Comparison of ENCODE assay signal across 7 cellular contexts in the genomic region with DNA sequence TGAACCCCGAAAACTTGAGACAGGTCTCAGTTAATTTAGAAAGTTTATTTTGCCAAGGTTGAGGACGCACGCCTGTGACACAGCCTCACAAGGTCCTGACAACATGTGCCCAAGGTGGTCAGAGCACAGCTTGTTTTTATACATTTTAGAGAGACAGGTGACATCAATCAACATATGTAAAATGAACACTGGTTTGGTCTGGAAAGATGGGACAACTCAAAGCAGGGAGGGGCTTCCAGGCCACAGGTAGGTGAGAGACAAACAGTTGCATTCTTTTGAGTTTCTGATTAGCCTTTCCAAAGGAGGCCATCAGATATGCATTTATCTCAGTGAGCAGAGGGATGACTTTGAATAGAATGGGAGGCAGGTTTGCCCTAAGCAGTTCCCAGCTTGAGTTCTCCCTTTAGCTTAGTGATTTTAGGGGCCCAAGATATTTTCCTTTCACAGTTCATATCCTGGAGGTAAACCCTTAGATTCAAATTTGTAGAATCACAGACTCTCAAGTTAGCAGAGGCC.
A peak's percentile ranks its signal among the peaks of the same experiment; 100 is the strongest.
DNase-seq lines count a peak whose midpoint lies in the region; TF ChIP-seq lines count a peak whose summit lies in the region.
"Not testable (repeated sequence)": the region's sequence is repeated elsewhere in the genome, so short reads cannot be mapped to it uniquely, and the experiment has no call there.

No MANE protein-coding gene starts in this region.

- DNase-seq in ELF-1 (ENCODE audit: low read depth, low spot score) (peak; percentile 37), endodermal cell (peak; percentile 66)
- DNase-seq in SJCRH30: not testable (repeated sequence)

- H3K27ac ChIP-seq in HUES48 (ENCODE audit: low read depth, low read length) (peak overlapping the region; percentile 91), SJCRH30 (peak overlapping the region; percentile 99), iPS-20b (ENCODE audit: low read length) (peak overlapping the region; percentile 56), rectal smooth muscle tissue (ENCODE audit: low read depth, low read length) (peak overlapping the region; percentile 48)
- not testable (repeated sequence) for H3K27ac ChIP-seq in endodermal cell (ENCODE audit: low read depth, low read length)

- not testable (repeated sequence) for H3K4me3 Mint-ChIP-seq in endodermal cell, nephron

- H3K9ac ChIP-seq in HUES48 (ENCODE audit: low read depth, low read length); endodermal cell (ENCODE audit: extremely low read depth, low read length, poor library complexity, severe bottlenecking); rectal smooth muscle tissue (ENCODE audit: low read length): not testable (repeated sequence)
- H3K9ac ChIP-seq in iPS-20b (ENCODE audit: low read depth, low read length): peak overlapping the region; percentile 50; the same call in 1 of the 2 replicates

- peak overlapping the region; percentile 52 for H3K27ac Mint-ChIP-seq in endodermal cell
- H3K27ac Mint-ChIP-seq in nephron: peak overlapping the region in 2 of 3 experiments; percentile 38 to 93

- H3K27me3 Mint-ChIP-seq in endodermal cell (ENCODE audit: insufficient read depth); nephron (ENCODE audit: low read depth): not testable (repeated sequence)

- not testable (repeated sequence) for H3K36me3 ChIP-seq in HUES48 (ENCODE audit: control insufficient read depth, insufficient read depth, low read length); SJCRH30; endodermal cell (ENCODE audit: control insufficient read depth, insufficient read depth, low read length); iPS-20b (ENCODE audit: insufficient read depth, low read depth, low read length); rectal smooth muscle tissue (ENCODE audit: control insufficient read depth, insufficient read depth, low read length)

- 71 to 100% methylated on average over 1 to 3 of the region's 3 CpGs for WGBS in endodermal cell (ENCODE audit: insufficient coverage in 1 of 2, insufficient read length in 1 of 2), 2 experiments

- not testable (repeated sequence) for H3K9me3 ChIP-seq in HUES48 (ENCODE audit: control insufficient read depth, insufficient read depth, low read length); SJCRH30 (replicated peaks); iPS-20b (ENCODE audit: insufficient read depth, low read depth, low read length)
- H3K9me3 ChIP-seq in endodermal cell (ENCODE audit: control insufficient read depth, low read length): peaks cover 29% of the 10 kb centered on the region

- not testable (repeated sequence) for TF ChIP-seq CTCF in endodermal cell (conservative IDR thresholded peaks at IDR 0.05); nephron (IDR thresholded peaks at IDR 0.05; ENCODE audit: unreplicated experiment in 3 of 3)

- not testable (repeated sequence) for H3K9me3 Mint-ChIP-seq in endodermal cell, nephron

- H3K4me3 ChIP-seq in HUES48 (ENCODE audit: low read depth, low read length); SJCRH30; rectal smooth muscle tissue (ENCODE audit: low read length): not testable (repeated sequence)
- H3K4me3 ChIP-seq in endodermal cell (ENCODE audit: low read length): peak overlapping the region; percentile 69
- peak overlapping the region; percentile 8; the same call in 1 of the 2 replicates for H3K4me3 ChIP-seq in iPS-20b (ENCODE audit: low read length)

- not testable (repeated sequence) for H3K36me3 Mint-ChIP-seq in endodermal cell (ENCODE audit: low read depth); nephron (ENCODE audit: low read depth)

- H3K27me3 ChIP-seq in HUES48 (ENCODE audit: control insufficient read depth, insufficient read depth, low read length); SJCRH30; endodermal cell (ENCODE audit: control insufficient read depth, insufficient read depth, low read length, poor library complexity, severe bottlenecking); iPS-20b (ENCODE audit: insufficient read depth, low read length); rectal smooth muscle tissue (ENCODE audit: control insufficient read depth, insufficient read depth, low read length): not testable (repeated sequence)

- H3K4me1 Mint-ChIP-seq in endodermal cell (peaks cover 31% of the 10 kb centered on the region), nephron (peaks cover 50% of the 10 kb centered on the region)

- peaks cover 28% of the 10 kb centered on the region for H3K4me1 ChIP-seq in HUES48 (ENCODE audit: control insufficient read depth, insufficient read depth, low read length)
- H3K4me1 ChIP-seq in SJCRH30: peaks cover 36% of the 10 kb centered on the region
- H3K4me1 ChIP-seq in endodermal cell (ENCODE audit: control insufficient read depth, insufficient read depth, low read length): peaks cover 24% of the 10 kb centered on the region
- peaks cover 17% of the 10 kb centered on the region; the same call in 1 of the 2 replicates for H3K4me1 ChIP-seq in iPS-20b (ENCODE audit: insufficient read depth, low read length)
- peaks cover 27% of the 10 kb centered on the region for H3K4me1 ChIP-seq in rectal smooth muscle tissue (ENCODE audit: control insufficient read depth, insufficient read depth, low read length)
